ENCODE assay signal across 20 cellular contexts in the genomic region with DNA sequence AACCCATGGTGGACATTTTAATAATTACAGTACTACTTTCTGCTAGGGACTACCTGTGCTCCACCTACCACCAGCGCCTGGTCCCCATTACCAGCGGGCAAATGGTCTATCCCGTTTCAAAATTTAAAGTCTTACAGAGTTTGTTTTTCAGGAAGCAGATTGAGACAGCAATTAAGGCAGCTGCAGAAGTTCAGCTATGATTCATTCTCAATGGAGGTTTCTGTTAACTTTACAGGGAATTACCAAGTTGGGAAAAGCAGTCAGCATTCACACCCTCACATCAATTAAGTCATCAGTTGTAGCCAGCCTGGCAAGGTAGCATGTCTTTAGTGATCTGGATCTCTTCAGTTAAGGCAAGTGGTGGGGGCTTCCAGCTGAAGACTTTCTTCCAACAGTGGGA.
"Had no signal": no experiment of that assay in that cellular context is flagged by ENCODE, and none has a peak within 500 bp of the region (broad histone marks: within the 10 kb centered on the region; RNA-seq: fewer than 3 reads in every experiment).

No MANE protein-coding gene starts in this region.

- H3K27ac ChIP-seq: body of pancreas, gastrocnemius medialis, lower lobe of right lung, uterus had no signal

- H3K4me1 ChIP-seq: body of pancreas, gastrocnemius medialis, lower lobe of right lung, uterus had no signal

- H3K27me3 Mint-ChIP-seq: activated CD4-positive, alpha-beta T cell treated with anti-CD3 and anti-CD28 coated beads, Interleukin-2, amount 10 ng/mL, durations not matched to agents 24 days and 14 days had no signal

- H3K27me3 ChIP-seq: body of pancreas, gastrocnemius medialis, uterus had no signal

- H3K4me1 Mint-ChIP-seq: activated CD4-positive, alpha-beta T cell treated with anti-CD3 and anti-CD28 coated beads, Interleukin-2, amount 10 ng/mL, durations not matched to agents 24 days and 14 days; activated naive CD8-positive, alpha-beta T cell treated with anti-CD3 and anti-CD28 coated beads, Interleukin-2, amount 10 ng/mL, durations not matched to agents 7 days and 5 days; naive B cell; stimulated activated naive B cell treated with anti-CD40 and anti-IgM and Interleukin-4, amounts not matched to agents 10 μg/mL and 1 μg/mL and 100 μg/mL, for 72 hours; T-helper 17 cell had no signal

- H3K36me3 Mint-ChIP-seq: activated naive CD8-positive, alpha-beta T cell treated with anti-CD3 and anti-CD28 coated beads, Interleukin-2, amount 10 ng/mL, durations not matched to agents 7 days and 5 days; naive B cell had no signal

- H3K27ac Mint-ChIP-seq: activated CD4-positive, alpha-beta T cell treated with anti-CD3 and anti-CD28 coated beads, Interleukin-2, amount 10 ng/mL, durations not matched to agents 24 days and 14 days; activated naive CD4-positive, alpha-beta T cell treated with anti-CD3 and anti-CD28 coated beads for 36 hours; activated naive CD8-positive, alpha-beta T cell treated with anti-CD3 and anti-CD28 coated beads, Interleukin-2, amount 10 ng/mL, durations not matched to agents 7 days and 5 days; activated T-cell treated with anti-CD3 and anti-CD28 coated beads, Interleukin-2, amount 50 U/mL, for 24 hours; activated T-helper 2 cell treated with anti-CD3 and anti-CD28 coated beads, Interferon-gamma antibody, Interleukin-2, Interleukin-4, amounts not matched to agents 10 μg/mL and 5 μg/mL and 100 μg/mL, durations not matched to agents 14 hours and 24 hours and 36 hours; naive B cell; stimulated activated naive B cell treated with anti-CD40 and anti-IgM and Interleukin-4, amounts not matched to agents 10 μg/mL and 1 μg/mL and 100 μg/mL, for 72 hours; T-helper 17 cell had no signal

- FAIRE-seq: endometrium had no signal

- H3K4me3 ChIP-seq: body of pancreas, gastrocnemius medialis, lower lobe of right lung, uterus had no signal

- ATAC-seq: body of pancreas; gastrocnemius medialis; lower lobe of right lung; sciatic nerve; stimulated activated naive B cell treated with anti-CD40 and anti-IgM and Interleukin-4, amounts not matched to agents 10 μg/mL and 1 μg/mL and 100 μg/mL, for 72 hours; T-helper 17 cell had no signal

- DNase-seq: activated CD4-positive, alpha-beta T cell treated with anti-CD3 and anti-CD28 coated beads, Interleukin-2, amount 10 ng/mL, durations not matched to agents 24 days and 14 days; activated naive CD4-positive, alpha-beta T cell treated with anti-CD3 and anti-CD28 coated beads for 36 hours; activated naive CD8-positive, alpha-beta T cell treated with anti-CD3 and anti-CD28 coated beads, Interleukin-2, amount 10 ng/mL, durations not matched to agents 7 days and 5 days; activated T-cell treated with anti-CD3 and anti-CD28 coated beads, Interleukin-2, amount 50 U/mL, for 24 hours; body of pancreas; effector CD4-positive, alpha-beta T cell; gastrocnemius medialis; islet precursor cell; lower lobe of right lung; naive B cell; stimulated activated CD4-positive, alpha-beta T cell treated with anti-CD3 and anti-CD28 coated beads, Interleukin-2, amount 100 ng/mL, for 48 hours; stimulated activated CD8-positive, alpha-beta memory T cell treated with anti-CD3 and anti-CD28 coated beads, Interleukin-4, amount 100 ng/mL, for 48 hours; stimulated activated naive B cell treated with anti-CD40 and anti-IgM and Interleukin-4, amounts not matched to agents 10 μg/mL and 1 μg/mL and 100 μg/mL, for 72 hours; SW 1271; T-helper 17 cell; trophoblast cell; uterus had no signal

- H3K36me3 ChIP-seq: gastrocnemius medialis, lower lobe of right lung, uterus had no signal

- H3K4me3 Mint-ChIP-seq: activated CD4-positive, alpha-beta T cell treated with anti-CD3 and anti-CD28 coated beads, Interleukin-2, amount 10 ng/mL, durations not matched to agents 24 days and 14 days; activated naive CD4-positive, alpha-beta T cell treated with anti-CD3 and anti-CD28 coated beads for 36 hours; activated naive CD8-positive, alpha-beta T cell treated with anti-CD3 and anti-CD28 coated beads, Interleukin-2, amount 10 ng/mL, durations not matched to agents 7 days and 5 days; activated T-cell treated with anti-CD3 and anti-CD28 coated beads, Interleukin-2, amount 50 U/mL, for 24 hours; naive B cell; stimulated activated naive B cell treated with anti-CD40 and anti-IgM and Interleukin-4, amounts not matched to agents 10 μg/mL and 1 μg/mL and 100 μg/mL, for 72 hours; T-helper 17 cell had no signal

- H3K9me3 ChIP-seq: gastrocnemius medialis, uterus had no signal

- H3K9me3 Mint-ChIP-seq: activated CD4-positive, alpha-beta T cell treated with anti-CD3 and anti-CD28 coated beads, Interleukin-2, amount 10 ng/mL, durations not matched to agents 24 days and 14 days; activated T-helper 2 cell treated with anti-CD3 and anti-CD28 coated beads, Interferon-gamma antibody, Interleukin-2, Interleukin-4, amounts not matched to agents 10 μg/mL and 5 μg/mL and 100 μg/mL, durations not matched to agents 14 hours and 24 hours and 36 hours had no signal
